Comparison of ENCODE assay signal across 13 cellular contexts in genomic region chr11:133943950-133944698, GRCh38. TPM values are rescaled to one million over a fixed set of nuclear protein-coding genes. Genes with fewer than 3 reads are reported as not detected.
DNase-seq lines count a peak whose midpoint lies in the region; ATAC-seq and TF ChIP-seq lines count a peak whose summit lies in the region.
"Had no signal": no experiment of that assay in that cellular context is flagged by ENCODE, and none has a peak within 500 bp of the region (broad histone marks: within the 10 kb centered on the region; RNA-seq: fewer than 3 reads in every experiment).

No MANE protein-coding gene starts in this region.

- no peak for DNase-seq in activated T-cell treated with anti-CD3 and anti-CD28 coated beads, Interleukin-2, amount 50 U/mL, for 4 hours
- DNase-seq in activated T-cell treated with anti-CD3 and anti-CD28 coated beads, Interleukin-2, amount 50 U/mL, for 48 hours, result no peak
- DNase-seq in Calu3, result no peak
- DNase-seq in activated T-helper 1 cell treated with anti-CD3 and anti-CD28 coated beads, Interleukin-12 subunit alpha, Interleukin-12 subunit beta, Interleukin-2, Interleukin-4 antibody, amounts not matched to agents 30 ng/mL and 10 ng/mL and 1 ng/mL, durations not matched to agents 14 hours and 24 hours and 36 hours (ENCODE audit: low spot score), result no peak
- DNase-seq in naive thymus-derived CD4-positive, alpha-beta T cell, result no peak
- DNase-seq in osteoblast (ENCODE audit: insufficient read length, low spot score, missing footprints), result no peak
- DNase-seq: activated B cell treated with CpG ODN at 0.5 μM for 24 hours, GF-D8, NCI-H1417, NCI-H345, right lobe of liver had no signal

- TF ChIP-seq CTCF in Calu3 (IDR thresholded peaks at IDR 0.05; ENCODE audit: unreplicated experiment), result no peak
- TF ChIP-seq CTCF in osteoblast (IDR thresholded peaks at IDR 0.05; ENCODE audit: extremely low read depth, low read depth, low read length), result no peak

- H3K36me3 ChIP-seq in naive thymus-derived CD4-positive, alpha-beta T cell (ENCODE audit: control insufficient read depth in 2 of 3, insufficient read depth in 3 of 3, low read length in 3 of 3), result peaks cover 0 to 4% (median 0%) of the 10 kb centered on the region in 3 experiments
- H3K36me3 ChIP-seq in osteoblast (ENCODE audit: insufficient read depth, low read length), result no peaks in the 10 kb centered on the region
- H3K36me3 ChIP-seq: left lung, right lobe of liver had no signal

- no peak for ATAC-seq in activated T-cell treated with anti-CD3 and anti-CD28 coated beads, Interleukin-2, amount 50 U/mL, for 4 hours
- no peak for ATAC-seq in naive thymus-derived CD4-positive, alpha-beta T cell
- ATAC-seq in GM21423 (IDR thresholded peaks at IDR 0.05; ENCODE audit: unreplicated experiment), result no peak
- ATAC-seq: left lung, right lobe of liver had no signal

- no peak overlapping the region for H2AFZ ChIP-seq in osteoblast (ENCODE audit: low read length)

- peak overlapping the region; percentile 73 for H3K4me3 Mint-ChIP-seq in activated T-cell treated with anti-CD3 and anti-CD28 coated beads, Interleukin-2, amount 50 U/mL, for 4 hours
- no peak overlapping the region for H3K4me3 Mint-ChIP-seq in Calu3 (ENCODE audit: low read depth, unreplicated experiment)
- peak overlapping the region; percentile 86 for H3K4me3 Mint-ChIP-seq in activated T-helper 1 cell treated with anti-CD3 and anti-CD28 coated beads, Interleukin-12 subunit alpha, Interleukin-12 subunit beta, Interleukin-2, Interleukin-4 antibody, amounts not matched to agents 30 ng/mL and 10 ng/mL and 1 ng/mL, durations not matched to agents 14 hours and 24 hours and 36 hours
- peak overlapping the region; percentile 80 to 97 (median 86) for H3K4me3 Mint-ChIP-seq in naive thymus-derived CD4-positive, alpha-beta T cell
- H3K4me3 Mint-ChIP-seq: activated B cell treated with CpG ODN at 0.5 μM for 24 hours had no signal

- BruUV-seq in Calu3 (replicated peaks; lab: Mats Ljungman, UMichigan), result no TSS peak

- H3K79me2 ChIP-seq in osteoblast (ENCODE audit: insufficient read depth, low read length), result no peaks in the 10 kb centered on the region

- intact Hi-C loops in Calu3 (cut with micrococcal nuclease; ENCODE audit: unreplicated experiment), result no loop called here
- intact Hi-C loops in activated T-helper 1 cell treated with anti-CD3 and anti-CD28 coated beads, Interleukin-12 subunit alpha, Interleukin-12 subunit beta, Interleukin-2, Interleukin-4 antibody, amounts not matched to agents 30 ng/mL and 10 ng/mL and 1 ng/mL, durations not matched to agents 14 hours and 24 hours and 36 hours (cut with micrococcal nuclease), result no loop called here
- intact Hi-C loops in naive thymus-derived CD4-positive, alpha-beta T cell (cut with micrococcal nuclease), result loop anchor here in 1 of 2 donors (2.0 kb wide), 1 partner anchor 125 kb away; the partner anchor contains the start of gene JAM3

- POLR2A ChIA-PET in naive thymus-derived CD4-positive, alpha-beta T cell (lab: Charles Lee), result interaction anchor here (0.6 to 4.9 kb wide), 6 partner anchors 11 to 280 kb away, joined by 3 to 20 read pairs (median 7); partner anchors contain the start of genes IGSF9B, NCAPD3 and VPS26B

- no peaks in the 10 kb centered on the region for H3K9me3 ChIP-seq in naive thymus-derived CD4-positive, alpha-beta T cell (ENCODE audit: control insufficient read depth in 2 of 3, low read length in 3 of 3)
- no peaks in the 10 kb centered on the region for H3K9me3 ChIP-seq in osteoblast (ENCODE audit: low read depth, low read length)
- H3K9me3 ChIP-seq: left lung, right lobe of liver had no signal

- peaks cover 62% of the 10 kb centered on the region for H3K4me1 Mint-ChIP-seq in activated T-cell treated with anti-CD3 and anti-CD28 coated beads, Interleukin-2, amount 50 U/mL, for 4 hours (ENCODE audit: low read depth)
- peaks cover 29% of the 10 kb centered on the region for H3K4me1 Mint-ChIP-seq in Calu3 (ENCODE audit: low read depth, unreplicated experiment)
- H3K4me1 Mint-ChIP-seq in activated T-helper 1 cell treated with anti-CD3 and anti-CD28 coated beads, Interleukin-12 subunit alpha, Interleukin-12 subunit beta, Interleukin-2, Interleukin-4 antibody, amounts not matched to agents 30 ng/mL and 10 ng/mL and 1 ng/mL, durations not matched to agents 14 hours and 24 hours and 36 hours (ENCODE audit: low read depth), result peaks cover 87% of the 10 kb centered on the region
- H3K4me1 Mint-ChIP-seq in naive thymus-derived CD4-positive, alpha-beta T cell, result peaks cover 41 to 84% (median 57%) of the 10 kb centered on the region in 7 donors
- H3K4me1 Mint-ChIP-seq: activated B cell treated with CpG ODN at 0.5 μM for 24 hours had no signal

- H3K4me2 ChIP-seq in osteoblast (ENCODE audit: insufficient read depth, low read length), result no peak overlapping the region

- CTCF ChIA-PET in Calu3 (lab: Charles Lee), result no interaction called here
- CTCF ChIA-PET in naive thymus-derived CD4-positive, alpha-beta T cell (lab: Charles Lee), result interaction anchor here (1.4 kb wide), 1 partner anchor 16 kb away, joined by 6 read pairs; no protein-coding TSS in a partner anchor

- H3K27ac Mint-ChIP-seq in Calu3 (ENCODE audit: unreplicated experiment), result peak overlapping the region; percentile 30
- peak overlapping the region; percentile 98 for H3K27ac Mint-ChIP-seq in activated T-helper 1 cell treated with anti-CD3 and anti-CD28 coated beads, Interleukin-12 subunit alpha, Interleukin-12 subunit beta, Interleukin-2, Interleukin-4 antibody, amounts not matched to agents 30 ng/mL and 10 ng/mL and 1 ng/mL, durations not matched to agents 14 hours and 24 hours and 36 hours
- H3K27ac Mint-ChIP-seq in naive thymus-derived CD4-positive, alpha-beta T cell, result peak overlapping the region; percentile 88 to 99 (median 95)
- H3K27ac Mint-ChIP-seq: activated B cell treated with CpG ODN at 0.5 μM for 24 hours had no signal

- peaks cover 8% of the 10 kb centered on the region for H3K36me3 Mint-ChIP-seq in activated T-cell treated with anti-CD3 and anti-CD28 coated beads, Interleukin-2, amount 50 U/mL, for 4 hours (ENCODE audit: insufficient read depth)
- no peaks in the 10 kb centered on the region for H3K36me3 Mint-ChIP-seq in Calu3 (ENCODE audit: insufficient read depth, unreplicated experiment)
- H3K36me3 Mint-ChIP-seq in activated T-helper 1 cell treated with anti-CD3 and anti-CD28 coated beads, Interleukin-12 subunit alpha, Interleukin-12 subunit beta, Interleukin-2, Interleukin-4 antibody, amounts not matched to agents 30 ng/mL and 10 ng/mL and 1 ng/mL, durations not matched to agents 14 hours and 24 hours and 36 hours (ENCODE audit: low read depth), result peaks cover 43% of the 10 kb centered on the region
- H3K36me3 Mint-ChIP-seq in naive thymus-derived CD4-positive, alpha-beta T cell, result peaks cover 0 to 47% (median 12%) of the 10 kb centered on the region in 5 donors

- no peaks in the 10 kb centered on the region for H3K27me3 ChIP-seq in naive thymus-derived CD4-positive, alpha-beta T cell (ENCODE audit: control insufficient read depth in 2 of 2, insufficient read depth in 2 of 2, low read length in 2 of 2)
- no peaks in the 10 kb centered on the region for H3K27me3 ChIP-seq in osteoblast (ENCODE audit: insufficient read depth, low read length)
- H3K27me3 ChIP-seq: right lobe of liver had no signal

- H3K4me1 ChIP-seq in naive thymus-derived CD4-positive, alpha-beta T cell (ENCODE audit: control insufficient read depth in 2 of 2, insufficient read depth in 2 of 2, low read length in 2 of 2), result peaks cover 50 to 53% of the 10 kb centered on the region in 2 donors
- no peaks in the 10 kb centered on the region for H3K4me1 ChIP-seq in osteoblast (ENCODE audit: insufficient read depth, low read length)
- H3K4me1 ChIP-seq: right lobe of liver had no signal

- no peaks in the 10 kb centered on the region for H3K27me3 Mint-ChIP-seq in activated T-cell treated with anti-CD3 and anti-CD28 coated beads, Interleukin-2, amount 50 U/mL, for 4 hours (ENCODE audit: low read depth)
- peaks cover 21% of the 10 kb centered on the region for H3K27me3 Mint-ChIP-seq in Calu3 (ENCODE audit: unreplicated experiment)
- H3K27me3 Mint-ChIP-seq in activated T-helper 1 cell treated with anti-CD3 and anti-CD28 coated beads, Interleukin-12 subunit alpha, Interleukin-12 subunit beta, Interleukin-2, Interleukin-4 antibody, amounts not matched to agents 30 ng/mL and 10 ng/mL and 1 ng/mL, durations not matched to agents 14 hours and 24 hours and 36 hours (ENCODE audit: insufficient read depth), result no peaks in the 10 kb centered on the region
- H3K27me3 Mint-ChIP-seq in naive thymus-derived CD4-positive, alpha-beta T cell, result no peaks in the 10 kb centered on the region

- peak overlapping the region; percentile 50 for H3K4me3 ChIP-seq in naive thymus-derived CD4-positive, alpha-beta T cell (ENCODE audit: low read length)
- H3K4me3 ChIP-seq in osteoblast (ENCODE audit: insufficient read depth, low read length), result no peak overlapping the region
- H3K4me3 ChIP-seq: left lung, right lobe of liver had no signal

- no peaks in the 10 kb centered on the region for H4K20me1 ChIP-seq in osteoblast (ENCODE audit: insufficient read depth, low read length)

- no peaks in the 10 kb centered on the region for H3K9me3 Mint-ChIP-seq in activated T-cell treated with anti-CD3 and anti-CD28 coated beads, Interleukin-2, amount 50 U/mL, for 4 hours
- peaks cover 3% of the 10 kb centered on the region for H3K9me3 Mint-ChIP-seq in Calu3 (ENCODE audit: low read depth, unreplicated experiment)
- no peaks in the 10 kb centered on the region for H3K9me3 Mint-ChIP-seq in activated T-helper 1 cell treated with anti-CD3 and anti-CD28 coated beads, Interleukin-12 subunit alpha, Interleukin-12 subunit beta, Interleukin-2, Interleukin-4 antibody, amounts not matched to agents 30 ng/mL and 10 ng/mL and 1 ng/mL, durations not matched to agents 14 hours and 24 hours and 36 hours
- H3K9me3 Mint-ChIP-seq in naive thymus-derived CD4-positive, alpha-beta T cell, result peaks cover 0 to 6% (median 0%) of the 10 kb centered on the region in 11 donors
- H3K9me3 Mint-ChIP-seq: activated B cell treated with CpG ODN at 0.5 μM for 24 hours had no signal

- H3K27ac ChIP-seq in naive thymus-derived CD4-positive, alpha-beta T cell (ENCODE audit: low read depth, low read length), result peak overlapping the region; percentile 70
- H3K27ac ChIP-seq in osteoblast (ENCODE audit: low read depth, low read length), result no peak overlapping the region
- H3K27ac ChIP-seq: right lobe of liver had no signal

RNA-seq across cellular contexts. Expression of gene IGSF9B, which starts 12.6 kb away (rescaled TPM):
- 10 to 100 TPM; 18.7 to 22.3 (median 22.1) TPM for total RNA-seq in activated T-cell treated with anti-CD3 and anti-CD28 coated beads, Interleukin-2, amount 50 U/mL, for 4 hours
- total RNA-seq in Calu3 (2022) (10.2 and 13.2 TPM in 2 replicates), osteoblast (under 0.01 and 0.36 TPM in 2 replicates)
- total RNA-seq in activated T-helper 1 cell treated with anti-CD3 and anti-CD28 coated beads, Interleukin-12 subunit alpha, Interleukin-12 subunit beta, Interleukin-2, Interleukin-4 antibody, amounts not matched to agents 30 ng/mL and 10 ng/mL and 1 ng/mL, durations not matched to agents 14 hours and 24 hours and 36 hours, result 73.6 and 77.2 TPM in 2 replicates
- 100 to 1,000 TPM in 1 of 5 experiments, 10 to 100 TPM in 4; 17.6 to 155 (median 24.1) TPM for total RNA-seq in naive thymus-derived CD4-positive, alpha-beta T cell
- 1 to 10 TPM; 1.2 to 2.3 TPM for polyA plus RNA-seq in naive thymus-derived CD4-positive, alpha-beta T cell

Comparison
In these comparisons a context has a peak if more than half of its experiments do, and no peak if none do; other contexts are left out.
1. H3K27ac Mint-ChIP-seq: peak in every context shown above with its lines; median percentile 98 in activated T-helper 1 cell treated with anti-CD3 and anti-CD28 coated beads, Interleukin-12 subunit alpha, Interleukin-12 subunit beta, Interleukin-2, Interleukin-4 antibody, amounts not matched to agents 30 ng/mL and 10 ng/mL and 1 ng/mL, durations not matched to agents 14 hours and 24 hours and 36 hours; 95 in naive thymus-derived CD4-positive, alpha-beta T cell; 30 in Calu3.